ENCODE assay signal across 31 cellular contexts in the genomic region with DNA sequence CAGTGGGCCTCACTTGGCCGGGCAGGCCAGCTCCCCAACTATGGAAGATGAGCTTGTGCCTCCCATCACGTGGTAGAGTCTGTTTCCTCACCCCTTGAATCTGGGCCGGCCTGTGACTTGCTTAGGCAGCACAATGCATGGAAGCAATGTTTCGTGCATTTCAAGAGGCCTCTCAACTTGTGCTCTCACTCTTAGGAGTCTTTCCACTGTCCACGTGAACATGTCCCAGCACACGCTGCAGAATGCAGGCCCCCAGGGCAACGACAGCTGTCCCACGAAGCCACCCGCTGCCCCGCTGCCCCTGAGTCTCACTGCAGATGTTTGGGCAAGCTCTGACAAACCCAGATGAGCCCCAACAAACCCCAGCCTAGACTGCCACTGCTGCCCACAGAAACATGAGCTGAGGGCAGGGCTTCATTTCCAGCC. TPM values are rescaled to one million over a fixed set of nuclear protein-coding genes. Genes with fewer than 3 reads are reported as not detected.
DNase-seq lines count a peak whose midpoint lies in the region; ATAC-seq, FAIRE-seq and TF ChIP-seq lines count a peak whose summit lies in the region.
"Had no signal": no experiment of that assay in that cellular context is flagged by ENCODE, and none has a peak within 500 bp of the region (broad histone marks: within the 10 kb centered on the region; RNA-seq: fewer than 3 reads in every experiment).

No MANE protein-coding gene starts in this region.

- no peaks in the 10 kb centered on the region for H3K27me3 ChIP-seq in bronchial epithelial cell (ENCODE audit: control insufficient read depth, insufficient read depth, low read length)
- no peaks in the 10 kb centered on the region for H3K27me3 ChIP-seq in testis
- H3K27me3 ChIP-seq in naive thymus-derived CD4-positive, alpha-beta T cell (ENCODE audit: control insufficient read depth in 2 of 2, insufficient read depth in 2 of 2, low read length in 2 of 2) = no peaks in the 10 kb centered on the region
- H3K27me3 ChIP-seq: ascending aorta, cardiac muscle cell, uterus had no signal

- POLR2A ChIA-PET in naive thymus-derived CD4-positive, alpha-beta T cell (lab: Charles Lee) = no interaction called here

- no peaks in the 10 kb centered on the region for H3K9me3 ChIP-seq in testis
- H3K9me3 ChIP-seq in naive thymus-derived CD4-positive, alpha-beta T cell (ENCODE audit: control insufficient read depth in 2 of 3, low read length in 3 of 3) = no peaks in the 10 kb centered on the region
- H3K9me3 ChIP-seq: ascending aorta, left ventricle myocardium inferior, uterus had no signal

- 90 to 97% methylated on average over 9 to 10 of the region's 10 CpGs for WGBS in testis, 2 donors

- CTCF ChIA-PET in naive thymus-derived CD4-positive, alpha-beta T cell (lab: Charles Lee) = no interaction called here

- no peaks in the 10 kb centered on the region for H3K4me1 ChIP-seq in testis
- no peaks in the 10 kb centered on the region for H3K4me1 ChIP-seq in naive thymus-derived CD4-positive, alpha-beta T cell (ENCODE audit: control insufficient read depth in 2 of 2, insufficient read depth in 2 of 2, low read length in 2 of 2)
- H3K4me1 ChIP-seq: ascending aorta, left ventricle myocardium inferior, uterus had no signal

- H3K27ac ChIP-seq in testis = no peak overlapping the region
- no peak overlapping the region for H3K27ac ChIP-seq in naive thymus-derived CD4-positive, alpha-beta T cell (ENCODE audit: low read depth, low read length)
- H3K27ac ChIP-seq: ascending aorta, cardiac muscle cell, left ventricle myocardium inferior, uterus had no signal

- no peaks in the 10 kb centered on the region for H3K36me3 Mint-ChIP-seq in activated T-cell treated with anti-CD3 and anti-CD28 coated beads, Interleukin-2, amount 50 U/mL, for 24 hours (ENCODE audit: low read depth)
- no peaks in the 10 kb centered on the region for H3K36me3 Mint-ChIP-seq in activated T-helper 17 cell treated with anti-CD3 and anti-CD28 coated beads, Interleukin-2, amount 50 U/mL, for 72 hours (ENCODE audit: low read depth)
- H3K36me3 Mint-ChIP-seq in naive thymus-derived CD4-positive, alpha-beta T cell = no peaks in the 10 kb centered on the region
- H3K36me3 Mint-ChIP-seq: CD4-positive, alpha-beta memory T cell; stimulated activated memory B cell treated with anti-CD40 and anti-IgM and Interleukin-4, amounts not matched to agents 10 μg/mL and 1 μg/mL and 100 μg/mL, for 72 hours had no signal

- no peak for TF ChIP-seq POLR2A in testis (IDR thresholded peaks at IDR 0.05)

- H3K4me1 Mint-ChIP-seq in activated T-cell treated with anti-CD3 and anti-CD28 coated beads, Interleukin-2, amount 50 U/mL, for 24 hours (ENCODE audit: low read depth) = no peaks in the 10 kb centered on the region
- H3K4me1 Mint-ChIP-seq in activated T-helper 17 cell treated with anti-CD3 and anti-CD28 coated beads, Interleukin-2, amount 50 U/mL, for 72 hours = no peaks in the 10 kb centered on the region
- no peaks in the 10 kb centered on the region for H3K4me1 Mint-ChIP-seq in naive thymus-derived CD4-positive, alpha-beta T cell
- H3K4me1 Mint-ChIP-seq: CD4-positive, alpha-beta memory T cell; stimulated activated memory B cell treated with anti-CD40 and anti-IgM and Interleukin-4, amounts not matched to agents 10 μg/mL and 1 μg/mL and 100 μg/mL, for 72 hours; T-helper 17 cell had no signal

- no peaks in the 10 kb centered on the region for H3K9me3 Mint-ChIP-seq in activated T-cell treated with anti-CD3 and anti-CD28 coated beads, Interleukin-2, amount 50 U/mL, for 24 hours
- H3K9me3 Mint-ChIP-seq in activated T-helper 17 cell treated with anti-CD3 and anti-CD28 coated beads, Interleukin-2, amount 50 U/mL, for 72 hours = no peaks in the 10 kb centered on the region
- no peaks in the 10 kb centered on the region for H3K9me3 Mint-ChIP-seq in naive thymus-derived CD4-positive, alpha-beta T cell
- H3K9me3 Mint-ChIP-seq: CD4-positive, alpha-beta memory T cell; stimulated activated memory B cell treated with anti-CD40 and anti-IgM and Interleukin-4, amounts not matched to agents 10 μg/mL and 1 μg/mL and 100 μg/mL, for 72 hours had no signal

- intact Hi-C loops in testis (cut with DNase I; ENCODE audit: low total_unique reads) = no loop called here
- intact Hi-C loops in naive thymus-derived CD4-positive, alpha-beta T cell (cut with micrococcal nuclease) = no loop called here

- no peak for ATAC-seq in activated T-helper 17 cell treated with anti-CD3 and anti-CD28 coated beads, Interleukin-2, amount 50 U/mL, for 72 hours (replicated peaks)
- ATAC-seq in naive thymus-derived CD4-positive, alpha-beta T cell = no peak
- ATAC-seq: stimulated activated memory B cell treated with anti-CD40 and anti-IgM and Interleukin-4, amounts not matched to agents 10 μg/mL and 1 μg/mL and 100 μg/mL, for 72 hours; T-helper 17 cell had no signal

- DNase-seq in activated T-cell treated with anti-CD3 and anti-CD28 coated beads, Interleukin-2, amount 50 U/mL, for 24 hours = peak; percentile 11
- no peak for DNase-seq in activated T-cell treated with anti-CD3 and anti-CD28 coated beads for 4 hours
- DNase-seq in bronchial epithelial cell (ENCODE audit: low read depth) = peak; percentile 6
- DNase-seq in mesenteric fat pad (ENCODE audit: low spot score) = peak; percentile 81
- peak; percentile 9 for DNase-seq in testis
- no peak for DNase-seq in naive thymus-derived CD4-positive, alpha-beta T cell
- DNase-seq in urothelium cell line (ENCODE audit: low spot score) = no peak
- DNase-seq: activated gamma-delta T cell treated with Interleukin-2 at 50 U/mL for 16 hours; CD4-positive, alpha-beta memory T cell; effector CD8-positive, alpha-beta T cell; EL; erythroblast; glutamatergic neuron; KBM-7; left ventricle myocardium inferior; NCI-H1105 treated with DMSO at 0.1 percent for 48 hours; NCI-H187 treated with DMSO at 0.1 percent for 48 hours; NCI-H526 treated with DMSO at 0.1 percent for 48 hours; NK-92 treated with Interleukin-12 subunit alpha and Interleukin-12 subunit beta, amount 100 ng/mL, for 24 hours; occipital lobe; substantia nigra; T-helper 17 cell had no signal

- H3K4me3 Mint-ChIP-seq in activated T-cell treated with anti-CD3 and anti-CD28 coated beads, Interleukin-2, amount 50 U/mL, for 24 hours = no peak overlapping the region
- no peak overlapping the region for H3K4me3 Mint-ChIP-seq in activated T-helper 17 cell treated with anti-CD3 and anti-CD28 coated beads, Interleukin-2, amount 50 U/mL, for 72 hours
- no peak overlapping the region for H3K4me3 Mint-ChIP-seq in naive thymus-derived CD4-positive, alpha-beta T cell
- H3K4me3 Mint-ChIP-seq: CD4-positive, alpha-beta memory T cell; stimulated activated memory B cell treated with anti-CD40 and anti-IgM and Interleukin-4, amounts not matched to agents 10 μg/mL and 1 μg/mL and 100 μg/mL, for 72 hours; T-helper 17 cell had no signal

- H3K4me3 ChIP-seq in bronchial epithelial cell (ENCODE audit: low read depth, low read length) = no peak overlapping the region
- no peak overlapping the region for H3K4me3 ChIP-seq in testis
- no peak overlapping the region for H3K4me3 ChIP-seq in naive thymus-derived CD4-positive, alpha-beta T cell (ENCODE audit: low read length)
- H3K4me3 ChIP-seq: ascending aorta, cardiac muscle cell, left ventricle myocardium inferior, uterus had no signal

- H3K36me3 ChIP-seq in bronchial epithelial cell (ENCODE audit: control insufficient read depth, insufficient read depth, low read length) = no peaks in the 10 kb centered on the region
- no peaks in the 10 kb centered on the region for H3K36me3 ChIP-seq in testis (ENCODE audit: low read depth, missing control alignments)
- no peaks in the 10 kb centered on the region for H3K36me3 ChIP-seq in naive thymus-derived CD4-positive, alpha-beta T cell (ENCODE audit: control insufficient read depth in 2 of 3, insufficient read depth in 3 of 3, low read length in 3 of 3)
- H3K36me3 ChIP-seq: cardiac muscle cell, left ventricle myocardium inferior, uterus had no signal

- H3K27ac Mint-ChIP-seq in activated T-cell treated with anti-CD3 and anti-CD28 coated beads, Interleukin-2, amount 50 U/mL, for 24 hours = no peak overlapping the region
- no peak overlapping the region for H3K27ac Mint-ChIP-seq in activated T-helper 17 cell treated with anti-CD3 and anti-CD28 coated beads, Interleukin-2, amount 50 U/mL, for 72 hours
- H3K27ac Mint-ChIP-seq in naive thymus-derived CD4-positive, alpha-beta T cell = peak overlapping the region in 1 of 9 donors; percentile 49
- H3K27ac Mint-ChIP-seq: CD4-positive, alpha-beta memory T cell; stimulated activated memory B cell treated with anti-CD40 and anti-IgM and Interleukin-4, amounts not matched to agents 10 μg/mL and 1 μg/mL and 100 μg/mL, for 72 hours; T-helper 17 cell had no signal

- H3K27me3 Mint-ChIP-seq in activated T-cell treated with anti-CD3 and anti-CD28 coated beads, Interleukin-2, amount 50 U/mL, for 24 hours = no peaks in the 10 kb centered on the region
- H3K27me3 Mint-ChIP-seq in activated T-helper 17 cell treated with anti-CD3 and anti-CD28 coated beads, Interleukin-2, amount 50 U/mL, for 72 hours = no peaks in the 10 kb centered on the region
- H3K27me3 Mint-ChIP-seq in naive thymus-derived CD4-positive, alpha-beta T cell = no peaks in the 10 kb centered on the region
- H3K27me3 Mint-ChIP-seq: CD4-positive, alpha-beta memory T cell; stimulated activated memory B cell treated with anti-CD40 and anti-IgM and Interleukin-4, amounts not matched to agents 10 μg/mL and 1 μg/mL and 100 μg/mL, for 72 hours had no signal

- no peak for TF ChIP-seq CTCF in bronchial epithelial cell (IDR thresholded peaks at IDR 0.05; ENCODE audit: insufficient read depth, low read length, severe bottlenecking)
- no peak for TF ChIP-seq CTCF in testis (IDR thresholded peaks at IDR 0.05)

- no peak for FAIRE-seq in bronchial epithelial cell (lab: Jason Lieb, UNC)
- no peak for FAIRE-seq in urothelium cell line (lab: Jason Lieb, UNC)
- FAIRE-seq: colon, GM18507, GM19239, islet of Langerhans had no signal

RNA-seq across cellular contexts. Expression of a gene that starts 27.2 kb away (rescaled TPM):
- total RNA-seq in bronchial epithelial cell (40.1 and 61.6 TPM in 2 replicates), mesenteric fat pad (35.7 TPM), testis (100 to 1,000 TPM; 160 to 220 TPM)
- polyA plus RNA-seq in testis (ENCODE audit: insufficient read depth, low read depth, low replicate concordance) = 161 TPM
- 10 to 100 TPM; 33.1 to 50.8 TPM for total RNA-seq in activated T-helper 17 cell treated with anti-CD3 and anti-CD28 coated beads, Interleukin-2, amount 50 U/mL, for 72 hours
- total RNA-seq in naive thymus-derived CD4-positive, alpha-beta T cell = 10 to 100 TPM; 24.1 to 33.6 (median 29.6) TPM
- polyA plus RNA-seq in naive thymus-derived CD4-positive, alpha-beta T cell = 10 to 100 TPM; 26.5 to 31.2 TPM

Comparison
In these comparisons a context has a peak if more than half of its experiments do, and no peak if none do; other contexts are left out.
1. DNase-seq: peak in activated T-cell treated with anti-CD3 and anti-CD28 coated beads, Interleukin-2, amount 50 U/mL, for 24 hours (single experiment), bronchial epithelial cell (single experiment), mesenteric fat pad (single experiment) and testis (single experiment); none in activated T-cell treated with anti-CD3 and anti-CD28 coated beads for 4 hours (single experiment), naive thymus-derived CD4-positive, alpha-beta T cell (0 of 9) and urothelium cell line (single experiment).